ENCODE assay signal across 8 cellular contexts in genomic region chr3:128880455-128880854, GRCh38. TPM values are rescaled to one million over a fixed set of nuclear protein-coding genes. Genes with fewer than 3 reads are reported as not detected.
DNase-seq lines count a peak whose midpoint lies in the region; ATAC-seq, FAIRE-seq and TF ChIP-seq lines count a peak whose summit lies in the region.
"Not testable (repeated sequence)": the region's sequence is repeated elsewhere in the genome, so short reads cannot be mapped to it uniquely, and the experiment has no call there.

No MANE protein-coding gene starts in this region.

- not testable (repeated sequence) for H3K27me3 ChIP-seq in HUES64 (ENCODE audit: insufficient read depth, low read length); endodermal cell (ENCODE audit: control insufficient read depth, insufficient read depth, low read length, poor library complexity, severe bottlenecking); keratinocyte (ENCODE audit: control insufficient read depth, extremely low read depth, insufficient read depth, low read length); stomach smooth muscle (ENCODE audit: control insufficient read depth in 1 of 2, insufficient read depth in 2 of 2, low read length in 2 of 2)

- H3K79me2 ChIP-seq in keratinocyte (ENCODE audit: control insufficient read depth, insufficient read depth, low read length), result peaks cover 61% of the 10 kb centered on the region

- H3K9ac ChIP-seq in HUES64 (ENCODE audit: low read depth, low read length) (peak overlapping the region; percentile 92), endodermal cell (ENCODE audit: extremely low read depth, low read length, poor library complexity, severe bottlenecking) (peak overlapping the region; percentile 94), keratinocyte (ENCODE audit: control insufficient read depth, extremely low read depth, insufficient read depth, low read length) (peak overlapping the region; percentile 100), stomach smooth muscle (ENCODE audit: low read length in 2 of 2) (peak overlapping the region in 1 of 2 donors; percentile 93)

- not testable (repeated sequence) for H3K9me3 Mint-ChIP-seq in CD14-positive monocyte; T-helper 1 cell treated with Interleukin-12 subunit alpha and Interleukin-12 subunit beta and Interleukin-4 antibody, amounts not matched to agents 30 μg/mL and 1 μg/mL, for 36 hours; activated naive CD8-positive, alpha-beta T cell treated with anti-CD3 and anti-CD28 coated beads, Interleukin-2, amount 10 ng/mL, durations not matched to agents 7 days and 5 days; endodermal cell; neural crest cell

- ATAC-seq in activated naive CD8-positive, alpha-beta T cell treated with anti-CD3 and anti-CD28 coated beads, Interleukin-2, amount 10 ng/mL, durations not matched to agents 7 days and 5 days (ENCODE audit: low read depth), result not testable (repeated sequence)

- POLR2A ChIA-PET in activated naive CD8-positive, alpha-beta T cell treated with anti-CD3 and anti-CD28 coated beads, Interleukin-2, amount 10 ng/mL, durations not matched to agents 7 days and 5 days (lab: Charles Lee), result interaction anchor here (2.1 to 5.2 kb wide), 2 partner anchors 43 to 263 kb away, joined by 9 to 36 read pairs; no protein-coding TSS in a partner anchor

- not testable (repeated sequence) for TF ChIP-seq CTCF in CD14-positive monocyte (IDR thresholded peaks at IDR 0.05); endodermal cell (conservative IDR thresholded peaks at IDR 0.05); keratinocyte (optimal IDR thresholded peaks at IDR 0.05 in 1 of 3, IDR thresholded peaks at IDR 0.05 in 1 of 3, conservative IDR thresholded peaks at IDR 0.05 in 1 of 3; ENCODE audit: extremely low read depth in 1 of 3, insufficient read depth in 2 of 3, low read length in 3 of 3); neural crest cell (conservative IDR thresholded peaks at IDR 0.05)

- H3K27ac Mint-ChIP-seq in CD14-positive monocyte (peak overlapping the region in 6 of 7 donors; percentile 85 to 100 (median 97)), endodermal cell (peak overlapping the region; percentile 99)
- peak overlapping the region; percentile 92 for H3K27ac Mint-ChIP-seq in T-helper 1 cell treated with Interleukin-12 subunit alpha and Interleukin-12 subunit beta and Interleukin-4 antibody, amounts not matched to agents 30 μg/mL and 1 μg/mL, for 36 hours
- H3K27ac Mint-ChIP-seq in activated naive CD8-positive, alpha-beta T cell treated with anti-CD3 and anti-CD28 coated beads, Interleukin-2, amount 10 ng/mL, durations not matched to agents 7 days and 5 days, result peak overlapping the region; percentile 92
- H3K27ac Mint-ChIP-seq in neural crest cell (ENCODE audit: unreplicated experiment), result not testable (repeated sequence)

- H3K4me1 ChIP-seq in HUES64 (ENCODE audit: insufficient read depth, low read length), result not testable (repeated sequence)
- H3K4me1 ChIP-seq in endodermal cell (ENCODE audit: control insufficient read depth, insufficient read depth, low read length), result peaks cover 18% of the 10 kb centered on the region
- peaks cover 25% of the 10 kb centered on the region for H3K4me1 ChIP-seq in keratinocyte (ENCODE audit: control insufficient read depth, extremely low read depth, insufficient read depth, low read length)
- H3K4me1 ChIP-seq in stomach smooth muscle (ENCODE audit: control insufficient read depth, insufficient read depth, low read length), result peaks cover 43% of the 10 kb centered on the region

- H3K36me3 ChIP-seq in HUES64 (ENCODE audit: insufficient read depth, low read length) (peaks cover 36% of the 10 kb centered on the region), endodermal cell (ENCODE audit: control insufficient read depth, insufficient read depth, low read length) (peaks cover 30% of the 10 kb centered on the region), keratinocyte (ENCODE audit: control insufficient read depth in 2 of 2, extremely low read depth in 1 of 2, insufficient read depth in 2 of 2, low read length in 2 of 2) (peaks cover 5 to 15% of the 10 kb centered on the region in 2 experiments), stomach smooth muscle (ENCODE audit: control insufficient read depth in 2 of 2, insufficient read depth in 2 of 2, low read length in 2 of 2) (peaks cover 12 to 16% of the 10 kb centered on the region in 2 donors)

- not testable (repeated sequence) for H4K20me1 ChIP-seq in keratinocyte (ENCODE audit: control insufficient read depth, extremely low read depth, insufficient read depth, low read length)

- not testable (repeated sequence) for H3K27me3 Mint-ChIP-seq in CD14-positive monocyte (ENCODE audit: low read depth in 3 of 3); T-helper 1 cell treated with Interleukin-12 subunit alpha and Interleukin-12 subunit beta and Interleukin-4 antibody, amounts not matched to agents 30 μg/mL and 1 μg/mL, for 36 hours (ENCODE audit: low read depth); activated naive CD8-positive, alpha-beta T cell treated with anti-CD3 and anti-CD28 coated beads, Interleukin-2, amount 10 ng/mL, durations not matched to agents 7 days and 5 days; endodermal cell (ENCODE audit: insufficient read depth); neural crest cell (ENCODE audit: low read depth)

- not testable (repeated sequence) for H3K4me3 Mint-ChIP-seq in CD14-positive monocyte
- H3K4me3 Mint-ChIP-seq in T-helper 1 cell treated with Interleukin-12 subunit alpha and Interleukin-12 subunit beta and Interleukin-4 antibody, amounts not matched to agents 30 μg/mL and 1 μg/mL, for 36 hours, result peak overlapping the region; percentile 89
- peak overlapping the region; percentile 96 for H3K4me3 Mint-ChIP-seq in activated naive CD8-positive, alpha-beta T cell treated with anti-CD3 and anti-CD28 coated beads, Interleukin-2, amount 10 ng/mL, durations not matched to agents 7 days and 5 days
- H3K4me3 Mint-ChIP-seq in endodermal cell (peak overlapping the region; percentile 75), neural crest cell (peak overlapping the region; percentile 95)

- H3K4me3 ChIP-seq in HUES64 (ENCODE audit: low read length), result peak overlapping the region; percentile 87
- H3K4me3 ChIP-seq in endodermal cell (ENCODE audit: low read length), result peak overlapping the region; percentile 96
- peak overlapping the region; percentile 72 to 99 (median 89) for H3K4me3 ChIP-seq in keratinocyte (ENCODE audit: control insufficient read depth in 2 of 3, extremely low read depth in 1 of 3, insufficient read depth in 2 of 3, low read depth in 1 of 3, low read length in 3 of 3)
- peak overlapping the region; percentile 95 for H3K4me3 ChIP-seq in stomach smooth muscle (ENCODE audit: low read length in 2 of 2)

- not testable (repeated sequence) for H3K27ac ChIP-seq in HUES64 (ENCODE audit: low read depth, low read length); endodermal cell (ENCODE audit: low read depth, low read length); keratinocyte (ENCODE audit: control insufficient read depth, insufficient read depth, low read length); stomach smooth muscle (ENCODE audit: low read length)

- not testable (repeated sequence) for H2AFZ ChIP-seq in keratinocyte (ENCODE audit: control insufficient read depth, low read length)

- not testable (repeated sequence) for H3K9me3 ChIP-seq in HUES64 (ENCODE audit: insufficient read depth, low read depth, low read length); endodermal cell (ENCODE audit: control insufficient read depth, low read length); keratinocyte (ENCODE audit: control insufficient read depth, low read depth, low read length); stomach smooth muscle (ENCODE audit: control insufficient read depth in 2 of 2, low read length in 2 of 2)

- H3K4me1 Mint-ChIP-seq in CD14-positive monocyte (peaks cover 58% of the 10 kb centered on the region), endodermal cell (peaks cover 36% of the 10 kb centered on the region), neural crest cell (peaks cover 54% of the 10 kb centered on the region)
- H3K4me1 Mint-ChIP-seq in T-helper 1 cell treated with Interleukin-12 subunit alpha and Interleukin-12 subunit beta and Interleukin-4 antibody, amounts not matched to agents 30 μg/mL and 1 μg/mL, for 36 hours (ENCODE audit: low read depth), result peaks cover 55% of the 10 kb centered on the region
- peaks cover 47% of the 10 kb centered on the region for H3K4me1 Mint-ChIP-seq in activated naive CD8-positive, alpha-beta T cell treated with anti-CD3 and anti-CD28 coated beads, Interleukin-2, amount 10 ng/mL, durations not matched to agents 7 days and 5 days

- H3K9me1 ChIP-seq in keratinocyte (ENCODE audit: control insufficient read depth, extremely low read depth, insufficient read depth, low read length), result not testable (repeated sequence)

- intact Hi-C loops in CD14-positive monocyte (cut with micrococcal nuclease), result loop anchor here in 1 of 2 donors (10.0 kb wide), 1 partner anchor 384 kb away; no protein-coding TSS in a partner anchor

- H3K4me2 ChIP-seq in keratinocyte (ENCODE audit: control insufficient read depth, extremely low read depth, insufficient read depth, low read depth, low read length), result peak overlapping the region; percentile 91

- not testable (repeated sequence) for DNase-seq in CD14-positive monocyte (ENCODE audit: low spot score); activated naive CD8-positive, alpha-beta T cell treated with anti-CD3 and anti-CD28 coated beads, Interleukin-2, amount 10 ng/mL, durations not matched to agents 7 days and 5 days; endodermal cell; keratinocyte (ENCODE audit: low read depth, low spot score); neural crest cell (ENCODE audit: low read depth, low spot score)

- dilution Hi-C loops in keratinocyte (cut with MboI; ENCODE audit: extremely low pct_ligation_motif_present, low sequenced_read_pairs), result not testable (repeated sequence)

- FAIRE-seq in keratinocyte (lab: Jason Lieb, UNC), result not testable (repeated sequence)

- WGBS in HUES64, result 91% methylated on average over 12 of the region's 12 CpGs
- WGBS in endodermal cell (ENCODE audit: insufficient coverage in 1 of 2, insufficient read length in 1 of 2), 2 experiments, result 86 to 94% methylated on average over 7 to 12 of the region's 12 CpGs

- H3K36me3 Mint-ChIP-seq in CD14-positive monocyte, result peaks cover 21 to 27% of the 10 kb centered on the region in 2 donors
- H3K36me3 Mint-ChIP-seq in T-helper 1 cell treated with Interleukin-12 subunit alpha and Interleukin-12 subunit beta and Interleukin-4 antibody, amounts not matched to agents 30 μg/mL and 1 μg/mL, for 36 hours (ENCODE audit: low read depth), result peaks cover 18% of the 10 kb centered on the region
- H3K36me3 Mint-ChIP-seq in activated naive CD8-positive, alpha-beta T cell treated with anti-CD3 and anti-CD28 coated beads, Interleukin-2, amount 10 ng/mL, durations not matched to agents 7 days and 5 days, result peaks cover 22% of the 10 kb centered on the region
- peaks cover 19% of the 10 kb centered on the region for H3K36me3 Mint-ChIP-seq in endodermal cell (ENCODE audit: low read depth)
- not testable (repeated sequence) for H3K36me3 Mint-ChIP-seq in neural crest cell (ENCODE audit: low read depth)

RNA-seq across cellular contexts. Expression of gene ACAD9, which starts 1.0 kb away (rescaled TPM):
- polyA plus RNA-seq in CD14-positive monocyte (10 to 100 TPM; 21.9 to 25.6 TPM), keratinocyte (33.7 to 40.5 TPM (median 36.6 TPM) in 3 replicates)
- polyA plus RNA-seq in HUES64 (2013, experiment 1 of 2), result 20.5 TPM
- polyA plus RNA-seq in HUES64 (2013, experiment 2 of 2), result 20.2 TPM
- 10 to 100 TPM; 55.9 to 63.5 TPM for total RNA-seq in activated naive CD8-positive, alpha-beta T cell treated with anti-CD3 and anti-CD28 coated beads, Interleukin-2, amount 10 ng/mL, durations not matched to agents 7 days and 5 days
- total RNA-seq in endodermal cell (10 to 100 TPM; 48.0 to 52.1 TPM), neural crest cell (60.2 and 60.6 TPM in 2 replicates)
- 32.3 TPM for polyA plus RNA-seq in endodermal cell (2013, experiment 1 of 2)
- 30.3 TPM for polyA plus RNA-seq in endodermal cell (2013, experiment 2 of 2)
- polyA plus RNA-seq in keratinocyte (2011; ENCODE audit: low read depth), result 11.3 TPM
- 25.6 and 34.1 TPM in 2 replicates for polyA plus RNA-seq in keratinocyte (2011; cell fraction: cytosol; rRNA removed)
- polyA plus RNA-seq in keratinocyte (2011; cell fraction: nucleus; rRNA removed), result 54.9 and 63.9 TPM in 2 replicates
- 22.0 and 30.9 TPM in 2 replicates for polyA plus RNA-seq in keratinocyte (2012; ENCODE audit: low replicate concordance)
- polyA minus RNA-seq in keratinocyte, result 40.5 to 52.4 TPM (median 45.2 TPM) in 3 replicates
- polyA minus RNA-seq in keratinocyte (2011; cell fraction: cytosol; rRNA and poly(A)+ RNA removed), result 33.0 TPM
- 31.7 and 36.1 TPM in 2 replicates for polyA minus RNA-seq in keratinocyte (2011; cell fraction: nucleus; rRNA and poly(A)+ RNA removed)
